ENCODE assay signal across 2 cellular contexts in genomic region chr5:149940941-149941644, GRCh38.
A peak's percentile ranks its signal among the peaks of the same experiment; 100 is the strongest.
TF ChIP-seq lines count a peak whose summit lies in the region.

No MANE protein-coding gene starts in this region.

TF ChIP-seq in SK-N-SH treated with all-trans-retinoic acid at 6 μM for 48 hours, 23 proteins besides CTCF, POLR2A, EP300 and RAD21:
- TF ChIP-seq ZNF8 (CRISPR knock-in tag; IDR thresholded peaks at IDR 0.05): no peak
- TF ChIP-seq SNAI2 (CRISPR knock-in tag; IDR thresholded peaks at IDR 0.05): no peak
- TF ChIP-seq ZFP3 (CRISPR knock-in tag; IDR thresholded peaks at IDR 0.05): peak; percentile 59; the same call in 1 of the 2 replicates
- TF ChIP-seq GLIS3 (CRISPR knock-in tag; IDR thresholded peaks at IDR 0.05): no peak
- TF ChIP-seq CSRNP3 (CRISPR knock-in tag; IDR thresholded peaks at IDR 0.05): no peak
- no peak for TF ChIP-seq BACH2 (CRISPR knock-in tag; IDR thresholded peaks at IDR 0.05; ENCODE audit: borderline replicate concordance)
- TF ChIP-seq ZFP30 (CRISPR knock-in tag; IDR thresholded peaks at IDR 0.05): no peak
TF ChIP-seq in SK-N-SH treated with all-trans-retinoic acid at 6 μM for 48 hours: peak in this region for 1.

TF ChIP-seq in SK-N-SH, 30 proteins besides CTCF, POLR2A, EP300 and RAD21:
- TF ChIP-seq NFIC (IDR thresholded peaks at IDR 0.05; ENCODE audit: borderline replicate concordance) (no peak), MXI1 (IDR thresholded peaks at IDR 0.05; ENCODE audit: low read depth, low read length) (no peak), RFX5 (IDR thresholded peaks at IDR 0.05; ENCODE audit: low read length) (no peak), GABPA (IDR thresholded peaks at IDR 0.05; ENCODE audit: low read depth) (no peak), REST (IDR thresholded peaks at IDR 0.05; ENCODE audit: low read depth, low read length) (no peak), USF2 (IDR thresholded peaks at IDR 0.05; ENCODE audit: borderline replicate concordance, low read depth, low read length) (no peak), YY1 (IDR thresholded peaks at IDR 0.05; ENCODE audit: low read depth) (no peak), FOSL2 (IDR thresholded peaks at IDR 0.05; ENCODE audit: borderline replicate concordance, low read depth) (no peak), ELF1 (IDR thresholded peaks at IDR 0.05) (no peak), POLR2AphosphoS5 (IDR thresholded peaks at IDR 0.05; ENCODE audit: low read depth, low read length) (no peak), RXRA (IDR thresholded peaks at IDR 0.05; ENCODE audit: borderline replicate concordance, low read depth) (no peak)
